In genomic region chr7:116981887-116982430, GRCh38 we compare ENCODE assay signal across 12 cellular contexts. TPM values are rescaled to one million over a fixed set of nuclear protein-coding genes. Genes with fewer than 3 reads are reported as not detected.
DNase-seq lines count a peak whose midpoint lies in the region; ATAC-seq and TF ChIP-seq lines count a peak whose summit lies in the region.
"Had no signal": no experiment of that assay in that cellular context is flagged by ENCODE, and none has a peak within 500 bp of the region (broad histone marks: within the 10 kb centered on the region; RNA-seq: fewer than 3 reads in every experiment).

No MANE protein-coding gene starts in this region.

- intact Hi-C loops in right lobe of liver (cut with DNase I): loop anchor here in 1 of 2 donors (10.0 kb wide), 1 partner anchor 133 kb away; no protein-coding TSS in a partner anchor
- intact Hi-C loops in esophagus squamous epithelium (cut with DNase I): no loop called here

- no peak overlapping the region for H3K4me3 ChIP-seq in epithelial cell of esophagus (ENCODE audit: low read length)
- H3K4me3 ChIP-seq in right lobe of liver: no peak overlapping the region
- no peak overlapping the region for H3K4me3 ChIP-seq in esophagus squamous epithelium

- H3K27me3 ChIP-seq in right lobe of liver (no peaks in the 10 kb centered on the region), esophagus squamous epithelium (no peaks in the 10 kb centered on the region)

- peak; percentile 49 for ATAC-seq in GM19351 (IDR thresholded peaks at IDR 0.05; ENCODE audit: unreplicated experiment)
- no peak for ATAC-seq in right lobe of liver

- no peaks in the 10 kb centered on the region for H3K4me1 ChIP-seq in right lobe of liver
- no peaks in the 10 kb centered on the region for H3K4me1 ChIP-seq in esophagus squamous epithelium

- no peak for TF ChIP-seq CTCF in epithelial cell of esophagus (IDR thresholded peaks at IDR 0.05; ENCODE audit: insufficient read depth, low read depth, low read length, missing control alignments)
- no peak for TF ChIP-seq CTCF in right lobe of liver (IDR thresholded peaks at IDR 0.05)
- TF ChIP-seq CTCF in esophagus squamous epithelium (IDR thresholded peaks at IDR 0.05): no peak

- no peaks in the 10 kb centered on the region for H3K9me3 ChIP-seq in right lobe of liver
- H3K9me3 ChIP-seq in esophagus squamous epithelium: no peaks in the 10 kb centered on the region

- H3K36me3 ChIP-seq in right lobe of liver: no peaks in the 10 kb centered on the region
- no peaks in the 10 kb centered on the region for H3K36me3 ChIP-seq in esophagus squamous epithelium

- H3K27ac ChIP-seq in right lobe of liver: no peak overlapping the region
- no peak overlapping the region for H3K27ac ChIP-seq in esophagus squamous epithelium

- DNase-seq in NCI-H2227 (lab: John Stamatoyannopoulos, UW; ENCODE audit: unreplicated experiment) (peak; percentile 4), NCI-H2227 treated with DMSO at 0.1 percent for 48 hours (lab: John Stamatoyannopoulos, UW) (no peak), NCI-H69 (lab: John Stamatoyannopoulos, UW) (peak; percentile 85), epithelial cell of esophagus (ENCODE audit: low read depth) (peak; percentile 15), right lobe of liver (no peak), esophagus squamous epithelium (lab: John Stamatoyannopoulos, UW) (no peak)
- DNase-seq: C1 segment of cervical spinal cord, DND-41, HCEC 1CT, KBM-7, NCI-H446 had no signal

- 82% methylated on average over 4 of the region's 6 CpGs for WGBS in right lobe of liver (ENCODE audit: insufficient coverage, low coverage, low lambda C conversion rate, missing lambda C conversion rate)
- 67 to 70% methylated on average over 6 of the region's 6 CpGs for WGBS in esophagus squamous epithelium, 2 donors

- no peak for TF ChIP-seq POLR2A in right lobe of liver (IDR thresholded peaks at IDR 0.05)
- TF ChIP-seq POLR2A in esophagus squamous epithelium (IDR thresholded peaks at IDR 0.05): no peak

RNA-seq across cellular contexts. Expression of gene ST7, which starts 28.7 kb away (rescaled TPM):
- total RNA-seq in right lobe of liver (10 to 100 TPM; 17.4 to 29.9 (median 22.4) TPM), esophagus squamous epithelium (10 to 100 TPM; 12.9 to 18.0 (median 15.3) TPM)

Comparison
In these comparisons a context has a peak if more than half of its experiments do, and no peak if none do; other contexts are left out.
1. DNase-seq: peak in NCI-H2227 (single experiment), NCI-H69 (single experiment) and epithelial cell of esophagus (single experiment); none in NCI-H2227 treated with DMSO at 0.1 percent for 48 hours (single experiment), right lobe of liver (0 of 3) and esophagus squamous epithelium (single experiment).